11 cellular contexts compared by ENCODE assay signal in genomic region chr7:141674702-141675101, GRCh38. TPM values are rescaled to one million over a fixed set of nuclear protein-coding genes. Genes with fewer than 3 reads are reported as not detected.
DNase-seq lines count a peak whose midpoint lies in the region; ATAC-seq and TF ChIP-seq lines count a peak whose summit lies in the region.
"Had no signal": no experiment of that assay in that cellular context is flagged by ENCODE, and none has a peak within 500 bp of the region (broad histone marks: within the 10 kb centered on the region; RNA-seq: fewer than 3 reads in every experiment).

No MANE protein-coding gene starts in this region.

- H3K27ac ChIP-seq in skin epidermis, result peak overlapping the region in 15 of 21 experiments; percentile 24 to 75 (median 53)

- peak; percentile 34 for TF ChIP-seq CTCF in HFF-Myc (IDR thresholded peaks at IDR 0.05; ENCODE audit: low read depth, low read length, missing control alignments)
- peak; percentile 50; the same call in 1 of the 2 replicates for TF ChIP-seq CTCF in WTC11 (IDR thresholded peaks at IDR 0.05)

- ATAC-seq in WTC11 (peak; percentile 99), HG02970 (IDR thresholded peaks at IDR 0.05; ENCODE audit: low FRiP score, unreplicated experiment) (no peak), GM21447 (IDR thresholded peaks at IDR 0.05; ENCODE audit: unreplicated experiment) (no peak)

- CTCF ChIA-PET in WTC11 (lab: Charles Lee), result interaction anchor here (0.6 to 3.0 kb wide), 20 partner anchors 11 to 660 kb away, joined by 3 to 26 read pairs (median 4); partner anchors contain the start of genes MRPS33 and SSBP1

- H3K36me3 Mint-ChIP-seq in WTC11, result peaks cover 34% of the 10 kb centered on the region

- H3K9me3 ChIP-seq in MG63, result no peaks in the 10 kb centered on the region

- H3K4me3 ChIP-seq in HFF-Myc (replicated peaks; ENCODE audit: low read depth, low read length) (no peak overlapping the region), skin epidermis (no peak overlapping the region), MG63 (no peak overlapping the region)

- no peak overlapping the region for H3K4me3 Mint-ChIP-seq in WTC11

- no peaks in the 10 kb centered on the region for H3K27me3 ChIP-seq in MG63

- no peak overlapping the region; the same call in 1 of the 2 replicates for H3K27ac Mint-ChIP-seq in WTC11

- peaks cover 7% of the 10 kb centered on the region for H3K4me1 Mint-ChIP-seq in WTC11

- no peaks in the 10 kb centered on the region for H3K36me3 ChIP-seq in MG63

- POLR2A ChIA-PET in WTC11 (lab: Charles Lee), result no interaction called here

- DNase-seq in HFF-Myc (ENCODE audit: extremely low read depth, low read depth), result no peak
- DNase-seq in WTC11 (ENCODE audit: low spot score), result peak; percentile 72
- peak; percentile 42 for DNase-seq in glomerular visceral epithelial cell (ENCODE audit: extremely low spot score)
- no peak for DNase-seq in MG63
- DNase-seq in NCI-H187 treated with DMSO at 0.1 percent for 48 hours (lab: John Stamatoyannopoulos, UW), result no peak
- DNase-seq: NCI-H446 treated with DMSO at 0.1 percent for 48 hours had no signal

- H3K9me3 Mint-ChIP-seq in WTC11, result peaks cover 10% of the 10 kb centered on the region

- H3K27me3 Mint-ChIP-seq in WTC11 (ENCODE audit: low read depth), result no peaks in the 10 kb centered on the region

TF ChIP-seq in WTC11, 78 proteins besides CTCF, POLR2A, EP300 and RAD21:
- TF ChIP-seq ZNF281 (CRISPR knock-in tag; IDR thresholded peaks at IDR 0.05) (no peak), NFYB (CRISPR knock-in tag; conservative IDR thresholded peaks at IDR 0.05; ENCODE audit: low read depth) (no peak)
TF ChIP-seq in WTC11: peak in this region for 0.

RNA-seq across cellular contexts. Expression of gene DENND11, which starts 27.3 kb away (rescaled TPM):
- 20.6 to 22.1 TPM (median 20.8 TPM) in 3 replicates for total RNA-seq in WTC11 (2021)
- 1.3 and 2.1 TPM in 2 replicates for total RNA-seq in MG63 (2014; rRNA removed; shearing (Covaris generic); ENCODE audit: low replicate concordance)

RNA-seq across cellular contexts. Expression of gene WEE2, which starts 33.5 kb away (rescaled TPM):
- 0.04 to 0.07 TPM in 2 of 3 replicates, not detected in the other for total RNA-seq in WTC11 (2021)
- total RNA-seq in MG63 (2014; rRNA removed; shearing (Covaris generic); ENCODE audit: low replicate concordance), result not detected in 2 replicates
- total RNA-seq: myocyte, subcutaneous adipose tissue had no signal

Comparison
In these comparisons a context has a peak if more than half of its experiments do, and no peak if none do; other contexts are left out.
1. DNase-seq: peak in WTC11 (single experiment) and glomerular visceral epithelial cell (single experiment); none in HFF-Myc (single experiment), MG63 (single experiment) and NCI-H187 treated with DMSO at 0.1 percent for 48 hours (single experiment).